In genomic region chr5:113265190-113265589, GRCh38 we compare ENCODE assay signal across 2 cellular contexts.
TF ChIP-seq lines count a peak whose summit lies in the region.

No MANE protein-coding gene starts in this region.

TF ChIP-seq in GM23338, 12 proteins besides CTCF, POLR2A, EP300 and RAD21 (continued from another document):
- TF ChIP-seq EZH2 (IDR thresholded peaks at IDR 0.05; ENCODE audit: low read depth, unreplicated experiment): no peak
- TF ChIP-seq ZNF114 (CRISPR knock-in tag; IDR thresholded peaks at IDR 0.05): no peak
- no peak for TF ChIP-seq ETS1 (IDR thresholded peaks at IDR 0.05)
- TF ChIP-seq EZH2phosphoT487 (IDR thresholded peaks at IDR 0.05; ENCODE audit: unreplicated experiment): no peak
- TF ChIP-seq, protein P1, sequence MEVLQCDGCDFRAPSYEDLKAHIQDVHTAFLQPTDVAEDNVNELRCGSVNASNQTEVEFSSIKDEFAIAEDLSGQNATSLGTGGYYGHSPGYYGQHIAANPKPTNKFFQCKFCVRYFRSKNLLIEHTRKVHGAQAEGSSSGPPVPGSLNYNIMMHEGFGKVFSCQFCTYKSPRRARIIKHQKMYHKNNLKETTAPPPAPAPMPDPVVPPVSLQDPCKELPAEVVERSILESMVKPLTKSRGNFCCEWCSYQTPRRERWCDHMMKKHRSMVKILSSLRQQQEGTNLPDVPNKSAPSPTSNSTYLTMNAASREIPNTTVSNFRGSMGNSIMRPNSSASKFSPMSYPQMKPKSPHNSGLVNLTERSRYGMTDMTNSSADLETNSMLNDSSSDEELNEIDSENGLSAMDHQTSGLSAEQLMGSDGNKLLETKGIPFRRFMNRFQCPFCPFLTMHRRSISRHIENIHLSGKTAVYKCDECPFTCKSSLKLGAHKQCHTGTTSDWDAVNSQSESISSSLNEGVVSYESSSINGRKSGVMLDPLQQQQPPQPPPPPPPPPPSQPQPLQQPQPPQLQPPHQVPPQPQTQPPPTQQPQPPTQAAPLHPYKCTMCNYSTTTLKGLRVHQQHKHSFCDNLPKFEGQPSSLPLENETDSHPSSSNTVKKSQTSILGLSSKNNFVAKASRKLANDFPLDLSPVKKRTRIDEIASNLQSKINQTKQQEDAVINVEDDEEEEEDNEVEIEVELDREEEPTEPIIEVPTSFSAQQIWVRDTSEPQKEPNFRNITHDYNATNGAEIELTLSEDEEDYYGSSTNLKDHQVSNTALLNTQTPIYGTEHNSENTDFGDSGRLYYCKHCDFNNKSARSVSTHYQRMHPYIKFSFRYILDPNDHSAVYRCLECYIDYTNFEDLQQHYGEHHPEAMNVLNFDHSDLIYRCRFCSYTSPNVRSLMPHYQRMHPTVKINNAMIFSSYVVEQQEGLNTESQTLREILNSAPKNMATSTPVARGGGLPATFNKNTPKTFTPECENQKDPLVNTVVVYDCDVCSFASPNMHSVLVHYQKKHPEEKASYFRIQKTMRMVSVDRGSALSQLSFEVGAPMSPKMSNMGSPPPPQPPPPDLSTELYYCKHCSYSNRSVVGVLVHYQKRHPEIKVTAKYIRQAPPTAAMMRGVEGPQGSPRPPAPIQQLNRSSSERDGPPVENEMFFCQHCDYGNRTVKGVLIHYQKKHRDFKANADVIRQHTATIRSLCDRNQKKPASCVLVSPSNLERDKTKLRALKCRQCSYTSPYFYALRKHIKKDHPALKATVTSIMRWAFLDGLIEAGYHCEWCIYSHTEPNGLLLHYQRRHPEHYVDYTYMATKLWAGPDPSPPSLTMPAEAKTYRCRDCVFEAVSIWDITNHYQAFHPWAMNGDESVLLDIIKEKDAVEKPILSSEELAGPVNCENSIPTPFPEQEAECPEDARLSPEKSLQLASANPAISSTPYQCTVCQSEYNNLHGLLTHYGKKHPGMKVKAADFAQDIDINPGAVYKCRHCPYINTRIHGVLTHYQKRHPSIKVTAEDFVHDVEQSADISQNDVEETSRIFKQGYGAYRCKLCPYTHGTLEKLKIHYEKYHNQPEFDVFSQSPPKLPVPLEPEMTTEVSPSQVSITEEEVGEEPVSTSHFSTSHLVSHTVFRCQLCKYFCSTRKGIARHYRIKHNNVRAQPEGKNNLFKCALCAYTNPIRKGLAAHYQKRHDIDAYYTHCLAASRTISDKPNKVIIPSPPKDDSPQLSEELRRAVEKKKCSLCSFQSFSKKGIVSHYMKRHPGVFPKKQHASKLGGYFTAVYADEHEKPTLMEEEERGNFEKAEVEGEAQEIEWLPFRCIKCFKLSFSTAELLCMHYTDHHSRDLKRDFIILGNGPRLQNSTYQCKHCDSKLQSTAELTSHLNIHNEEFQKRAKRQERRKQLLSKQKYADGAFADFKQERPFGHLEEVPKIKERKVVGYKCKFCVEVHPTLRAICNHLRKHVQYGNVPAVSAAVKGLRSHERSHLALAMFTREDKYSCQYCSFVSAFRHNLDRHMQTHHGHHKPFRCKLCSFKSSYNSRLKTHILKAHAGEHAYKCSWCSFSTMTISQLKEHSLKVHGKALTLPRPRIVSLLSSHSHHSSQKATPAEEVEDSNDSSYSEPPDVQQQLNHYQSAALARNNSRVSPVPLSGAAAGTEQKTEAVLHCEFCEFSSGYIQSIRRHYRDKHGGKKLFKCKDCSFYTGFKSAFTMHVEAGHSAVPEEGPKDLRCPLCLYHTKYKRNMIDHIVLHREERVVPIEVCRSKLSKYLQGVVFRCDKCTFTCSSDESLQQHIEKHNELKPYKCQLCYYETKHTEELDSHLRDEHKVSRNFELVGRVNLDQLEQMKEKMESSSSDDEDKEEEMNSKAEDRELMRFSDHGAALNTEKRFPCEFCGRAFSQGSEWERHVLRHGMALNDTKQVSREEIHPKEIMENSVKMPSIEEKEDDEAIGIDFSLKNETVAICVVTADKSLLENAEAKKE (CRISPR knock-in tag; IDR thresholded peaks at IDR 0.05): no peak
- TF ChIP-seq JUNB (IDR thresholded peaks at IDR 0.05; ENCODE audit: unreplicated experiment): no peak
- TF ChIP-seq STAT1 (IDR thresholded peaks at IDR 0.05; ENCODE audit: unreplicated experiment): no peak
- TF ChIP-seq, protein P2, sequence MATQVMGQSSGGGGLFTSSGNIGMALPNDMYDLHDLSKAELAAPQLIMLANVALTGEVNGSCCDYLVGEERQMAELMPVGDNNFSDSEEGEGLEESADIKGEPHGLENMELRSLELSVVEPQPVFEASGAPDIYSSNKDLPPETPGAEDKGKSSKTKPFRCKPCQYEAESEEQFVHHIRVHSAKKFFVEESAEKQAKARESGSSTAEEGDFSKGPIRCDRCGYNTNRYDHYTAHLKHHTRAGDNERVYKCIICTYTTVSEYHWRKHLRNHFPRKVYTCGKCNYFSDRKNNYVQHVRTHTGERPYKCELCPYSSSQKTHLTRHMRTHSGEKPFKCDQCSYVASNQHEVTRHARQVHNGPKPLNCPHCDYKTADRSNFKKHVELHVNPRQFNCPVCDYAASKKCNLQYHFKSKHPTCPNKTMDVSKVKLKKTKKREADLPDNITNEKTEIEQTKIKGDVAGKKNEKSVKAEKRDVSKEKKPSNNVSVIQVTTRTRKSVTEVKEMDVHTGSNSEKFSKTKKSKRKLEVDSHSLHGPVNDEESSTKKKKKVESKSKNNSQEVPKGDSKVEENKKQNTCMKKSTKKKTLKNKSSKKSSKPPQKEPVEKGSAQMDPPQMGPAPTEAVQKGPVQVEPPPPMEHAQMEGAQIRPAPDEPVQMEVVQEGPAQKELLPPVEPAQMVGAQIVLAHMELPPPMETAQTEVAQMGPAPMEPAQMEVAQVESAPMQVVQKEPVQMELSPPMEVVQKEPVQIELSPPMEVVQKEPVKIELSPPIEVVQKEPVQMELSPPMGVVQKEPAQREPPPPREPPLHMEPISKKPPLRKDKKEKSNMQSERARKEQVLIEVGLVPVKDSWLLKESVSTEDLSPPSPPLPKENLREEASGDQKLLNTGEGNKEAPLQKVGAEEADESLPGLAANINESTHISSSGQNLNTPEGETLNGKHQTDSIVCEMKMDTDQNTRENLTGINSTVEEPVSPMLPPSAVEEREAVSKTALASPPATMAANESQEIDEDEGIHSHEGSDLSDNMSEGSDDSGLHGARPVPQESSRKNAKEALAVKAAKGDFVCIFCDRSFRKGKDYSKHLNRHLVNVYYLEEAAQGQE (IDR thresholded peaks at IDR 0.05; ENCODE audit: unreplicated experiment): no peak

TF ChIP-seq in IMR-90, 13 proteins besides CTCF, POLR2A, EP300 and RAD21 (continued from another document):
- TF ChIP-seq, protein P3, sequence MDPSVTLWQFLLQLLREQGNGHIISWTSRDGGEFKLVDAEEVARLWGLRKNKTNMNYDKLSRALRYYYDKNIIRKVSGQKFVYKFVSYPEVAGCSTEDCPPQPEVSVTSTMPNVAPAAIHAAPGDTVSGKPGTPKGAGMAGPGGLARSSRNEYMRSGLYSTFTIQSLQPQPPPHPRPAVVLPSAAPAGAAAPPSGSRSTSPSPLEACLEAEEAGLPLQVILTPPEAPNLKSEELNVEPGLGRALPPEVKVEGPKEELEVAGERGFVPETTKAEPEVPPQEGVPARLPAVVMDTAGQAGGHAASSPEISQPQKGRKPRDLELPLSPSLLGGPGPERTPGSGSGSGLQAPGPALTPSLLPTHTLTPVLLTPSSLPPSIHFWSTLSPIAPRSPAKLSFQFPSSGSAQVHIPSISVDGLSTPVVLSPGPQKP (IDR thresholded peaks at IDR 0.05; ENCODE audit: borderline replicate concordance, low read depth, low read length): no peak
- TF ChIP-seq USF2 (IDR thresholded peaks at IDR 0.05; ENCODE audit: low read depth, low read length) (no peak), SMC3 (IDR thresholded peaks at IDR 0.05; ENCODE audit: low read depth, low read length) (no peak), CEBPB (IDR thresholded peaks at IDR 0.05; ENCODE audit: low read depth, low read length) (no peak), CHD1 (IDR thresholded peaks at IDR 0.05; ENCODE audit: low read depth, low read length) (no peak), MXI1 (IDR thresholded peaks at IDR 0.05; ENCODE audit: borderline replicate concordance, low read depth, low read length) (no peak), BHLHE40 (IDR thresholded peaks at IDR 0.05; ENCODE audit: low read depth, low read length) (no peak), MAZ (IDR thresholded peaks at IDR 0.05; ENCODE audit: borderline replicate concordance, low read depth, low read length) (no peak), FOS (IDR thresholded peaks at IDR 0.05; ENCODE audit: low read depth, low read length) (no peak)
TF ChIP-seq in IMR-90: peak in this region for 0.
